Comparison of ENCODE assay signal across 25 cellular contexts in genomic region chr22:17703811-17704210, GRCh38.
DNase-seq lines count a peak whose midpoint lies in the region; ATAC-seq and TF ChIP-seq lines count a peak whose summit lies in the region.
"Had no signal": no experiment of that assay in that cellular context is flagged by ENCODE, and none has a peak within 500 bp of the region (broad histone marks: within the 10 kb centered on the region; RNA-seq: fewer than 3 reads in every experiment).

No MANE protein-coding gene starts in this region.

- DNase-seq in CD14-positive monocyte (ENCODE audit: low spot score) (no peak), T-helper 17 cell (no peak), fibroblast of gingiva (ENCODE audit: low read depth) (peak; percentile 65), fibroblast of villous mesenchyme (ENCODE audit: low read depth) (peak; percentile 66), SKM-1 (lab: John Stamatoyannopoulos, UW; ENCODE audit: unreplicated experiment) (no peak), endothelial cell (ENCODE audit: low spot score) (no peak), PC-9 (no peak), NCI-H2029 (lab: John Stamatoyannopoulos, UW) (no peak)
- DNase-seq: 8988T; ACHN; CD4-positive, CD25-positive, alpha-beta regulatory T cell; DMS153; DND-41; GOT3; Kasumi-1; NCI-H1105; NCI-H1436 treated with DMSO at 0.1 percent for 48 hours; NCI-H187 treated with DMSO at 0.1 percent for 48 hours; NCI-H446; NCI-H526; NCI-H82; NK-92 treated with Interleukin-12 subunit alpha and Interleukin-12 subunit beta, amount 100 ng/mL, for 24 hours; SHP77 had no signal

- CTCF ChIA-PET in PC-9 (lab: Charles Lee), result no interaction called here

- H3K4me2 ChIP-seq in PC-9, result no peak overlapping the region

- H3K36me3 Mint-ChIP-seq in CD14-positive monocyte, result peaks cover 14 to 25% of the 10 kb centered on the region in 2 donors
- H3K36me3 Mint-ChIP-seq in T-helper 17 cell (ENCODE audit: low read depth), result peaks cover 6% of the 10 kb centered on the region
- peaks cover 6% of the 10 kb centered on the region for H3K36me3 Mint-ChIP-seq in endothelial cell (ENCODE audit: low read depth, unreplicated experiment)

- H3K9me3 ChIP-seq in T-helper 17 cell (ENCODE audit: control insufficient read depth, low read length, poor library complexity, severe bottlenecking), result no peaks in the 10 kb centered on the region
- no peaks in the 10 kb centered on the region for H3K9me3 ChIP-seq in PC-9 (ENCODE audit: insufficient read depth, low read depth)
- H3K9me3 ChIP-seq: HAP-1 had no signal

- H3K27me3 Mint-ChIP-seq in CD14-positive monocyte (ENCODE audit: low read depth in 3 of 3), result no peaks in the 10 kb centered on the region
- no peaks in the 10 kb centered on the region for H3K27me3 Mint-ChIP-seq in T-helper 17 cell
- no peaks in the 10 kb centered on the region for H3K27me3 Mint-ChIP-seq in endothelial cell (ENCODE audit: unreplicated experiment)
- H3K27me3 Mint-ChIP-seq: CD4-positive, CD25-positive, alpha-beta regulatory T cell had no signal

- no peak overlapping the region for H3K4me3 ChIP-seq in fibroblast of villous mesenchyme (ENCODE audit: low read depth, low read length)
- no peak overlapping the region for H3K4me3 ChIP-seq in PC-9
- H3K4me3 ChIP-seq: HAP-1 had no signal

- H2AFZ ChIP-seq in PC-9, result no peak overlapping the region

- H3K79me2 ChIP-seq in PC-9 (ENCODE audit: low read depth), result 0 out of 2 replicates have a peak, but pooled peaks cover 5% of the 10 kb centered on the region

- POLR2A ChIA-PET in PC-9 (lab: Charles Lee; ENCODE audit: unreplicated experiment), result no interaction called here

- peak overlapping the region in 4 of 7 donors; percentile 8 to 98 (median 46) for H3K27ac Mint-ChIP-seq in CD14-positive monocyte
- H3K27ac Mint-ChIP-seq in T-helper 17 cell, result peak overlapping the region; percentile 24
- no peak overlapping the region for H3K27ac Mint-ChIP-seq in endothelial cell (ENCODE audit: unreplicated experiment)

- TF ChIP-seq CTCF in CD14-positive monocyte (IDR thresholded peaks at IDR 0.05), result no peak
- TF ChIP-seq CTCF in fibroblast of villous mesenchyme (IDR thresholded peaks at IDR 0.05; ENCODE audit: insufficient read depth, low read depth, low read length), result no peak
- no peak for TF ChIP-seq CTCF in endothelial cell (IDR thresholded peaks at IDR 0.05; ENCODE audit: unreplicated experiment)
- no peak for TF ChIP-seq CTCF in PC-9 (conservative IDR thresholded peaks at IDR 0.05)

- intact Hi-C loops in CD14-positive monocyte (cut with micrococcal nuclease) (no loop called here), PC-9 (cut with micrococcal nuclease; ENCODE audit: unreplicated experiment) (no loop called here)

- ATAC-seq in T-helper 17 cell, result no peak

- H3K27ac ChIP-seq in PC-9, result no peak overlapping the region
- H3K27ac ChIP-seq: RWPE1 had no signal

- H3K4me3 Mint-ChIP-seq in CD14-positive monocyte (no peak overlapping the region), T-helper 17 cell (no peak overlapping the region), endothelial cell (ENCODE audit: unreplicated experiment) (no peak overlapping the region)
- H3K4me3 Mint-ChIP-seq: CD4-positive, CD25-positive, alpha-beta regulatory T cell had no signal

- peaks cover 14% of the 10 kb centered on the region; the same call in 1 of the 2 replicates for H3F3A ChIP-seq in PC-9 (ENCODE audit: insufficient read depth, low read depth)

- H3K4me1 Mint-ChIP-seq in CD14-positive monocyte, result peaks cover 50% of the 10 kb centered on the region
- peaks cover 14% of the 10 kb centered on the region for H3K4me1 Mint-ChIP-seq in T-helper 17 cell
- H3K4me1 Mint-ChIP-seq in endothelial cell (ENCODE audit: unreplicated experiment), result peaks cover 20% of the 10 kb centered on the region

- no peaks in the 10 kb centered on the region for H4K20me1 ChIP-seq in PC-9 (ENCODE audit: insufficient read depth)

- H3K36me3 ChIP-seq in PC-9 (ENCODE audit: low read depth), result no peaks in the 10 kb centered on the region; the same call in 1 of the 2 replicates

- BruUV-seq in PC-9 (replicated peaks; lab: Mats Ljungman, UMichigan), result no TSS peak

- no peaks in the 10 kb centered on the region for H3K27me3 ChIP-seq in PC-9 (ENCODE audit: insufficient read depth, low read depth)

- H3K9me2 ChIP-seq in PC-9 (ENCODE audit: insufficient read depth), result no peaks in the 10 kb centered on the region

- H3K4me1 ChIP-seq in PC-9 (replicated peaks; ENCODE audit: insufficient read depth), result peaks cover 21% of the 10 kb centered on the region

- H3K9me3 Mint-ChIP-seq in CD14-positive monocyte, result no peaks in the 10 kb centered on the region
- H3K9me3 Mint-ChIP-seq in endothelial cell (ENCODE audit: unreplicated experiment), result no peaks in the 10 kb centered on the region
- H3K9me3 Mint-ChIP-seq: CD4-positive, CD25-positive, alpha-beta regulatory T cell had no signal

Comparison
In these comparisons a context has a peak if more than half of its experiments do, and no peak if none do; other contexts are left out.
1. DNase-seq: peak in fibroblast of gingiva (single experiment) and fibroblast of villous mesenchyme (single experiment); none in CD14-positive monocyte (single experiment), T-helper 17 cell (0 of 3), SKM-1 (single experiment), endothelial cell (single experiment), PC-9 (0 of 2) and NCI-H2029 (single experiment).